32 cellular contexts compared by ENCODE assay signal in the genomic region with DNA sequence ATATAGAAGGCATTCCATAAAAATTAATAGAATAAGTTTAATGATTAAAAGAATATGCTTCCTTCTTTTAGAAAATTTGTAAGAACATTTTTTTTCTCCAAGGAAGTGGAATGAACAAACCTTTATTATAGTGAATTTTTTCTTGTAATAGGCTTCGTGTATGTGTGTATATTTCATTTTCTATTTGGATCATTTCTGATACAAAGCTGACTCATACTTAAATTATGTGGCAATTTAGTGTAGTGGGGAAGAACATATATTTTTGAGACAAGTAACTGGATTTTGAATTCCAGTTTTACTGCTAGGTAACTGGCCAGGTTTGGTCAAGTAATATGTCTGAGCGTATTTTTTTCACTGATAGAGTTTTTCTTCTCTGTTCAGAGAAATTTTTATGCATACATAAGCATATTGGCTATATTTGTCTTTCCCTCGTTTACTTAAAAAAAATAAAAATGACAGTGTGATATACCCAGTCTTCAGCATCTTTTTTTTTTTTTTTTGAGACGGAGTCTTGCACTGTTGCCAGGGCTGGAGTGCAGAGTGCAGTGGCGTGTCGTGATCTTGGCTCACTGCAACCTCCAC. TPM values are rescaled to one million over a fixed set of nuclear protein-coding genes. Genes with fewer than 3 reads are reported as not detected.
DNase-seq lines count a peak whose midpoint lies in the region; ATAC-seq, FAIRE-seq and TF ChIP-seq lines count a peak whose summit lies in the region.
"Had no signal": no experiment of that assay in that cellular context is flagged by ENCODE, and none has a peak within 500 bp of the region (broad histone marks: within the 10 kb centered on the region; RNA-seq: fewer than 3 reads in every experiment).

No MANE protein-coding gene starts in this region.

- no peak overlapping the region for H2BK20ac ChIP-seq in IMR-90 (ENCODE audit: low read depth, low read length)

- H3K36me3 ChIP-seq in IMR-90 (ENCODE audit: control insufficient read depth, insufficient read depth, low read length) (peaks cover 11% of the 10 kb centered on the region), upper lobe of left lung (peaks cover 0 to 21% (median 2%) of the 10 kb centered on the region in 4 donors), esophagus muscularis mucosa (peaks cover 0 to 31% (median 14%) of the 10 kb centered on the region in 4 donors)
- H3K36me3 ChIP-seq: uterus had no signal

- H4K20me1 ChIP-seq in IMR-90 (ENCODE audit: insufficient read depth, low read length) = no peaks in the 10 kb centered on the region; the same call in 1 of the 2 replicates

- H3K79me1 ChIP-seq in IMR-90 (ENCODE audit: low read depth in 1 of 2, low read length in 2 of 2) = peaks cover 9 to 49% of the 10 kb centered on the region in 2 experiments

- H2AK9ac ChIP-seq in IMR-90 (replicated peaks; ENCODE audit: low read depth, low read length, poor library complexity) = no peak overlapping the region

- WGBS in A549 (ENCODE audit: missing lambda C conversion rate) = 82% methylated on average over 6 of the region's 6 CpGs
- WGBS in IMR-90 (ENCODE audit: extremely low coverage in 2 of 2, insufficient read length in 1 of 2), 2 experiments = no CpG with 5 or more reads among the region's 6 CpGs
- 85 to 90% methylated on average over 6 of the region's 6 CpGs for WGBS in upper lobe of left lung, 2 donors
- WGBS in esophagus muscularis mucosa = 86% methylated on average over 6 of the region's 6 CpGs

- CTCF ChIA-PET in A549 (lab: Yijun Ruan, JAX) (interaction anchor here (0.6 to 1.6 kb wide), 3 partner anchors 8 to 105 kb away, joined by 3 to 9 read pairs (median 4); no protein-coding TSS in a partner anchor), IMR-90 (lab: Yijun Ruan, JAX) (no interaction called here)

- no peak for TF ChIP-seq POLR2A in A549 (IDR thresholded peaks at IDR 0.05; ENCODE audit: low read length)
- TF ChIP-seq POLR2A in IMR-90 (IDR thresholded peaks at IDR 0.05; ENCODE audit: low read depth, low read length) = no peak
- TF ChIP-seq POLR2A in upper lobe of left lung (IDR thresholded peaks at IDR 0.05) = no peak
- TF ChIP-seq POLR2A in esophagus muscularis mucosa (IDR thresholded peaks at IDR 0.05; ENCODE audit: low read depth) = no peak

- no peak overlapping the region for H3K56ac ChIP-seq in IMR-90 (ENCODE audit: extremely low read depth, insufficient read depth, low read length)

- no peaks in the 10 kb centered on the region for H3K27me3 ChIP-seq in IMR-90 (ENCODE audit: control insufficient read depth, insufficient read depth, low read length)
- no peaks in the 10 kb centered on the region for H3K27me3 ChIP-seq in upper lobe of left lung
- no peaks in the 10 kb centered on the region for H3K27me3 ChIP-seq in foreskin keratinocyte
- H3K27me3 ChIP-seq in esophagus muscularis mucosa = no peaks in the 10 kb centered on the region
- H3K27me3 ChIP-seq: dorsolateral prefrontal cortex, testis, uterus had no signal

- H4K5ac ChIP-seq in IMR-90 (ENCODE audit: low read depth, low read length) = no peak overlapping the region

- H3K9me3 ChIP-seq in A549 (no peaks in the 10 kb centered on the region), IMR-90 (ENCODE audit: control insufficient read depth, insufficient read depth, low read length) (no peaks in the 10 kb centered on the region), upper lobe of left lung (no peaks in the 10 kb centered on the region), esophagus muscularis mucosa (no peaks in the 10 kb centered on the region)
- H3K9me3 ChIP-seq: left ventricle myocardium inferior, testis, uterus had no signal

- TF ChIP-seq EP300 in A549 (IDR thresholded peaks at IDR 0.05) (no peak), upper lobe of left lung (IDR thresholded peaks at IDR 0.05) (no peak), esophagus muscularis mucosa (IDR thresholded peaks at IDR 0.05) (no peak)

- H3K4me2 ChIP-seq in A549 (peak overlapping the region; percentile 24; the same call in 2 of the 3 replicates), IMR-90 (ENCODE audit: low read depth, low read length) (no peak overlapping the region)
- H3K4me2 ChIP-seq: smooth muscle cell had no signal

- no peak overlapping the region for H3K18ac ChIP-seq in IMR-90 (ENCODE audit: low read depth, low read length)

- dilution Hi-C loops in IMR-90 (cut with HindIII; ENCODE audit: low sequenced_read_pairs, unreplicated experiment) = no loop called here

- BruUV-seq in IMR-90 (replicated peaks; lab: Mats Ljungman, UMichigan) = no TSS peak

- H3K4me1 ChIP-seq in A549 (peaks cover 19% of the 10 kb centered on the region), IMR-90 (ENCODE audit: control insufficient read depth, insufficient read depth, low read length) (peaks cover 3% of the 10 kb centered on the region; the same call in 1 of the 2 replicates), upper lobe of left lung (no peaks in the 10 kb centered on the region), foreskin keratinocyte (peaks cover 4% of the 10 kb centered on the region), esophagus muscularis mucosa (peaks cover 0 to under 1% (median 0%) of the 10 kb centered on the region in 4 donors)
- H3K4me1 ChIP-seq: left ventricle myocardium inferior, parathyroid adenoma, testis, uterus had no signal

- H3K23ac ChIP-seq in IMR-90 (ENCODE audit: low read depth, low read length) = no peak overlapping the region

- H3K14ac ChIP-seq in IMR-90 (replicated peaks; ENCODE audit: low read depth, low read length) = no peak overlapping the region

- intact Hi-C loops in IMR-90 (cut with micrococcal nuclease) = no loop called here
- intact Hi-C loops in esophagus muscularis mucosa (cut with DNase I) = no loop called here

- no peak for FAIRE-seq in A549 (lab: Jason Lieb, UNC)
- FAIRE-seq: keratinocyte had no signal

- TF ChIP-seq CTCF in A549 (IDR thresholded peaks at IDR 0.05) (no peak), IMR-90 (conservative IDR thresholded peaks at IDR 0.05; ENCODE audit: low read depth, low read length) (no peak), astrocyte of the spinal cord (IDR thresholded peaks at IDR 0.05; ENCODE audit: low read depth, low read length) (no peak), upper lobe of left lung (IDR thresholded peaks at IDR 0.05) (no peak), foreskin keratinocyte (conservative IDR thresholded peaks at IDR 0.05) (no peak), esophagus muscularis mucosa (IDR thresholded peaks at IDR 0.05) (no peak)

- TF ChIP-seq RAD21 in A549 (conservative IDR thresholded peaks at IDR 0.05 in 1 of 2, IDR thresholded peaks at IDR 0.05 in 1 of 2) (no peak), IMR-90 (IDR thresholded peaks at IDR 0.05; ENCODE audit: low read length) (no peak)

- no peak overlapping the region; a peak in 2 of 6 replicates for H3K27ac ChIP-seq in A549
- H3K27ac ChIP-seq in IMR-90 (ENCODE audit: insufficient read depth, low read length) = no peak overlapping the region
- no peak overlapping the region for H3K27ac ChIP-seq in upper lobe of left lung
- no peak overlapping the region for H3K27ac ChIP-seq in foreskin keratinocyte
- no peak overlapping the region for H3K27ac ChIP-seq in esophagus muscularis mucosa (replicated peaks in 1 of 4)
- H3K27ac ChIP-seq: dorsolateral prefrontal cortex, left ventricle myocardium inferior, parathyroid adenoma, testis, uterus had no signal

- no peak overlapping the region for H4K91ac ChIP-seq in IMR-90 (ENCODE audit: insufficient read depth, low read depth, low read length)

- no peak overlapping the region for H2BK15ac ChIP-seq in IMR-90 (ENCODE audit: low read depth, low read length)

- H3K4ac ChIP-seq in IMR-90 (ENCODE audit: low read depth, low read length) = no peak overlapping the region

- H2AFZ ChIP-seq in IMR-90 (replicated peaks; ENCODE audit: low read length, poor library complexity) = no peak overlapping the region
- H2AFZ ChIP-seq: parathyroid adenoma had no signal

- no peak overlapping the region for H2AK5ac ChIP-seq in IMR-90 (ENCODE audit: low read depth, low read length)

- H3K4me3 ChIP-seq in A549 = no peak overlapping the region
- H3K4me3 ChIP-seq in IMR-90 (ENCODE audit: insufficient read depth, low read depth, low read length) = no peak overlapping the region
- no peak overlapping the region for H3K4me3 ChIP-seq in astrocyte of the spinal cord (ENCODE audit: low read depth, low read length)
- H3K4me3 ChIP-seq in upper lobe of left lung = no peak overlapping the region
- no peak overlapping the region for H3K4me3 ChIP-seq in esophagus muscularis mucosa
- H3K4me3 ChIP-seq: dorsolateral prefrontal cortex, left ventricle myocardium inferior, smooth muscle cell, testis, uterus had no signal

- no peak overlapping the region for H4K8ac ChIP-seq in IMR-90 (ENCODE audit: low read depth in 2 of 2, low read length in 2 of 2)

- POLR2A ChIA-PET in A549 (lab: Yijun Ruan, JAX) (no interaction called here), IMR-90 (lab: Charles Lee; ENCODE audit: unreplicated experiment) (no interaction called here)

- DNase-seq in A549 (ENCODE audit: low read depth in 1 of 2, low spot score in 1 of 2) = no peak
- peak; percentile 59 for DNase-seq in IMR-90
- peak; percentile 16 for DNase-seq in astrocyte of the spinal cord (ENCODE audit: low read depth, low spot score)
- peak; percentile 49 for DNase-seq in fibroblast of peridontal ligament (ENCODE audit: extremely low read depth)
- no peak for DNase-seq in upper lobe of left lung
- no peak for DNase-seq in foreskin keratinocyte
- DNase-seq in esophagus muscularis mucosa (ENCODE audit: extremely low spot score) = no peak
- no peak for DNase-seq in iPS-NIHi11 (ENCODE audit: low spot score)
- DNase-seq: ACHN; activated CD8-positive, alpha-beta memory T cell treated with anti-CD3 and anti-CD28 coated beads for 24 hours; activated effector memory CD4-positive, alpha-beta T cell treated with anti-CD3 and anti-CD28 coated beads, Interleukin-2, amount 50 U/mL, for 16 hours; activated T-cell treated with anti-CD3 and anti-CD28 coated beads for 4 hours; aorta; DMS153; dorsolateral prefrontal cortex; Karpas-422; left ventricle myocardium inferior; mesendoderm; NCI-H1436; NCI-H2081 treated with DMSO at 0.1 percent for 48 hours; NCI-H345; NCI-H69; retina; SHP77; stimulated activated CD4-positive, alpha-beta T cell treated with anti-CD3 and anti-CD28 coated beads, Interleukin-2, amount 100 ng/mL, for 24 hours; stimulated activated naive CD8-positive, alpha-beta T cell treated with anti-CD3 and anti-CD28 coated beads, Interleukin-15, Interleukin-2, amounts not matched to agents 100 U/mL and 50 U/mL, for 24 hours; testis; uterus had no signal

- no peak for ATAC-seq in A549
- ATAC-seq in IMR-90 (ENCODE audit: low read depth) = peak; percentile 61; the same call in 1 of the 2 replicates
- no peak for ATAC-seq in upper lobe of left lung (ENCODE audit: low FRiP score in 2 of 2)
- no peak for ATAC-seq in foreskin keratinocyte
- ATAC-seq: HCT116; stimulated activated naive CD8-positive, alpha-beta T cell treated with anti-CD3 and anti-CD28 coated beads, Interleukin-15, Interleukin-2, amounts not matched to agents 100 U/mL and 50 U/mL, for 24 hours had no signal

- H3K9me1 ChIP-seq in IMR-90 (ENCODE audit: insufficient read depth, low read length) = peaks cover 9% of the 10 kb centered on the region; the same call in 1 of the 2 replicates

- H2BK120ac ChIP-seq in IMR-90 (ENCODE audit: low read depth, low read length) = no peak overlapping the region

- in situ Hi-C loops in IMR-90 (cut with MboI; ENCODE audit: low sequenced_read_pairs) (loop anchor here (5.0 kb wide), 1 partner anchor 49 kb away; the partner anchor contains the start of gene CDK13), astrocyte of the spinal cord (cut with HindIII; ENCODE audit: low sequenced_read_pairs) (no loop called here)

- H2BK5ac ChIP-seq in IMR-90 (ENCODE audit: low read depth, low read length, poor library complexity, severe bottlenecking) = no peak overlapping the region

- H3K9ac ChIP-seq in IMR-90 (ENCODE audit: low read depth, low read length) = no peak overlapping the region
- H3K9ac ChIP-seq: parathyroid adenoma had no signal

RNA-seq across cellular contexts. Expression of gene CDK13, which starts 50.8 kb away (rescaled TPM):
- polyA plus RNA-seq in A549 (2011; rRNA removed) (39.6 and 46.5 TPM in 2 replicates), A549 (2017; fragmentation: RNase III; extraction: RNeasy Plus Mini Kit Qiagen cat#74134 plus additional on column Dnase treatment) (17.7 to 18.2 TPM (median 17.9 TPM) in 3 replicates), IMR-90 (2012; rRNA removed) (18.7 and 20.1 TPM in 2 replicates), foreskin keratinocyte (11.0 and 13.0 TPM in 2 replicates)
- polyA plus RNA-seq in A549 (2012; cell fraction: cytosol; rRNA removed) = 9.4 and 11.0 TPM in 2 replicates
- polyA plus RNA-seq in A549 (2012; cell fraction: nucleus; rRNA removed) = 16.7 and 16.9 TPM in 2 replicates
- 47.5 and 61.1 TPM in 2 replicates for polyA minus RNA-seq in A549 (2011; rRNA and poly(A)+ RNA removed)
- total RNA-seq in IMR-90 (2012; rRNA removed) (50.4 and 55.0 TPM in 2 replicates), upper lobe of left lung (100 to 1,000 TPM in 2 of 6 donors, 10 to 100 TPM in 4; 39.0 to 145 (median 77.3) TPM), foreskin keratinocyte (33.5 and 36.0 TPM in 2 replicates), esophagus muscularis mucosa (10 to 100 TPM; 50.9 to 73.5 (median 63.5) TPM)
- 9.2 and 9.5 TPM in 2 replicates for polyA plus RNA-seq in IMR-90 (2012; cell fraction: cytosol; rRNA removed)
- 25.7 and 67.4 TPM in 2 replicates for polyA plus RNA-seq in IMR-90 (2012; cell fraction: nucleus; rRNA removed; ENCODE audit: low replicate concordance)

Comparison
In these comparisons a context has a peak if more than half of its experiments do, and no peak if none do; other contexts are left out.
1. DNase-seq: peak in IMR-90 (single experiment), astrocyte of the spinal cord (single experiment) and fibroblast of peridontal ligament (single experiment); none in A549 (0 of 2), upper lobe of left lung (0 of 2), foreskin keratinocyte (0 of 2), esophagus muscularis mucosa (single experiment) and iPS-NIHi11 (single experiment).